ENCODE assay signal across 1 cellular context in genomic region chr15:63503739-63504246, GRCh38.
TF ChIP-seq lines count a peak whose summit lies in the region.

No MANE protein-coding gene starts in this region.

TF ChIP-seq in GM12878, 131 proteins besides CTCF, POLR2A, EP300 and RAD21 (continued from another document and continues in another):
- TF ChIP-seq MEF2B (IDR thresholded peaks at IDR 0.05; ENCODE audit: partially characterized antibody, poor library complexity, severe bottlenecking) = peak; percentile 49
- TF ChIP-seq ZNF274 (IDR thresholded peaks at IDR 0.05; ENCODE audit: insufficient read depth, insufficient read length) = no peak
- TF ChIP-seq ASH2L (IDR thresholded peaks at IDR 0.05; ENCODE audit: borderline replicate concordance, low read depth) = no peak
- no peak for TF ChIP-seq IRF3 (IDR thresholded peaks at IDR 0.05)
- peak; percentile 81 for TF ChIP-seq ZNF687 (IDR thresholded peaks at IDR 0.05)
- no peak for TF ChIP-seq PAX8 (IDR thresholded peaks at IDR 0.05)
- peak; percentile 29 to 97 for TF ChIP-seq EGR1 (IDR thresholded peaks at IDR 0.05; ENCODE audit: borderline replicate concordance in 1 of 2, low read depth in 2 of 2, low read length in 2 of 2)
- no peak for TF ChIP-seq HSF1 (IDR thresholded peaks at IDR 0.05; ENCODE audit: low read depth, low read length)
- no peak for TF ChIP-seq NR2F1 (conservative IDR thresholded peaks at IDR 0.05)
- no peak for TF ChIP-seq TARDBP (IDR thresholded peaks at IDR 0.05; ENCODE audit: borderline replicate concordance)
- TF ChIP-seq ZNF384 (IDR thresholded peaks at IDR 0.05; ENCODE audit: borderline replicate concordance, low read depth, low read length) = no peak
- TF ChIP-seq FOXK2 (IDR thresholded peaks at IDR 0.05) = no peak
- TF ChIP-seq PRDM15 (CRISPR knock-in tag; IDR thresholded peaks at IDR 0.05) = no peak
- TF ChIP-seq GATAD2B (conservative IDR thresholded peaks at IDR 0.05; ENCODE audit: low read depth) = peak; percentile 21; the same call in 1 of the 2 replicates
- no peak for TF ChIP-seq HDAC2 (IDR thresholded peaks at IDR 0.05)
- TF ChIP-seq ZNF592 (IDR thresholded peaks at IDR 0.05) = no peak
- peak; percentile 26 for TF ChIP-seq CHD1 (IDR thresholded peaks at IDR 0.05; ENCODE audit: low read depth, low read length)
- no peak for TF ChIP-seq E2F4 (IDR thresholded peaks at IDR 0.05; ENCODE audit: low read depth, low read length)
- TF ChIP-seq ETV6 (conservative IDR thresholded peaks at IDR 0.05 in 1 of 2, IDR thresholded peaks at IDR 0.05 in 1 of 2; ENCODE audit: borderline replicate concordance in 1 of 2, low read depth in 1 of 2) = peak in 1 of 2 experiments; percentile 10; a peak in 2 of 4 replicates
- TF ChIP-seq USF2 (IDR thresholded peaks at IDR 0.05; ENCODE audit: borderline replicate concordance, low read depth, low read length) = peak; percentile 38; the same call in 1 of the 2 replicates
- TF ChIP-seq ZBTB33 (IDR thresholded peaks at IDR 0.05) = no peak
- 0 out of 2 replicates have a peak, but pooled peaks have one; percentile 6 for TF ChIP-seq ZBTB40 (IDR thresholded peaks at IDR 0.05; ENCODE audit: borderline replicate concordance)
- TF ChIP-seq SMAD1 (IDR thresholded peaks at IDR 0.05; ENCODE audit: low read depth, partially characterized antibody) = peak; percentile 14
- no peak for TF ChIP-seq NR2C1 (IDR thresholded peaks at IDR 0.05)
- no peak; the same call in 1 of the 2 replicates for TF ChIP-seq DPF2 (IDR thresholded peaks at IDR 0.05)
- TF ChIP-seq NR2C2 (IDR thresholded peaks at IDR 0.05; ENCODE audit: borderline replicate concordance, control insufficient read depth, insufficient read length, low read depth) = no peak
- no peak for TF ChIP-seq MYB (IDR thresholded peaks at IDR 0.05; ENCODE audit: borderline replicate concordance, low read depth, low read length)
- no peak for TF ChIP-seq TCF7 (IDR thresholded peaks at IDR 0.05; ENCODE audit: borderline replicate concordance)
- 0 out of 2 replicates have a peak, but pooled peaks have one; percentile 22 for TF ChIP-seq ATF7 (IDR thresholded peaks at IDR 0.05; ENCODE audit: low read depth)
